ENCODE assay signal across 10 cellular contexts in the genomic region with DNA sequence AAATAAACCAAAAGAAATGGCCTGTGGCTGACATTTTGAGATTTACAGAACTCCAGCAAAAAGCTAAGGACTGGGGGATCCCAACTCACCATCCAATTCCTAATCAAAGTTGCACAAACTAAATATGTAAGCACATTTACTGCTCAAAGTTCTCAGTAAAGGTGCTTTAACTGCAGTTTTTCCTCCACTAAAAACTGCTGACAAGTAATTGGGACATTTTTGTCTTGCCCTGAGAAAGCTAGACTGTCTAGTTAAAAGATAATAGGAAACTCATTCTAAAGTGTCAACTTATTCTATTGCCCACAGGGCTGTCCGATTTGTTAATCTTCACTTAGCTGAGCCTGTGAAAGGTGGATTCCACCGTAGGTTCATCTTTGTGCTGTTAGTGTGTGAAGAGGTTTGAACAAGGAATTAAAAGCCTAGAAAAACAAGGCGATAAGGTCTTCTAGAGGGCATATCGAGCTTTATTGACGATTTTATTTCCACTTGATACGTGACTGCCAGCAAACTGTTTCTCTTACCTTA. TPM values are rescaled to one million over a fixed set of nuclear protein-coding genes. Genes with fewer than 3 reads are reported as not detected.
DNase-seq lines count a peak whose midpoint lies in the region; ATAC-seq and TF ChIP-seq lines count a peak whose summit lies in the region.
"Had no signal": no experiment of that assay in that cellular context is flagged by ENCODE, and none has a peak within 500 bp of the region (broad histone marks: within the 10 kb centered on the region; RNA-seq: fewer than 3 reads in every experiment).

No MANE protein-coding gene starts in this region.

- H2AFZ ChIP-seq in Karpas-422 (ENCODE audit: low read length), result peak overlapping the region; percentile 97

- intact Hi-C loops in dendritic cell treated with granulocyte-macrophage colony-stimulating factor and Interleukin-4, amounts not matched to agents 40 ng/mL and 50 ng/mL, for 4 days (cut with micrococcal nuclease), result loop anchor here (2.0 to 5.0 kb wide), 3 partner anchors 33 to 81 kb away; no protein-coding TSS in a partner anchor
- intact Hi-C loops in natural killer cell (cut with micrococcal nuclease), result loop anchor here (2.0 kb wide), 1 partner anchor 57 kb away; no protein-coding TSS in a partner anchor

- no peak for DNase-seq in Karpas-422
- DNase-seq in natural killer cell, result no peak
- no peak for DNase-seq in WERI-Rb-1
- no peak for DNase-seq in nucleus accumbens (lab: John Stamatoyannopoulos, UW)
- no peak for DNase-seq in DMS79 treated with DMSO at 0.1 percent for 48 hours (lab: John Stamatoyannopoulos, UW)
- DNase-seq: DMS79 had no signal

- no peaks in the 10 kb centered on the region for H3K9me3 Mint-ChIP-seq in dendritic cell treated with granulocyte-macrophage colony-stimulating factor and Interleukin-4, amounts not matched to agents 40 ng/mL and 50 ng/mL, for 4 days
- H3K9me3 Mint-ChIP-seq in natural killer cell, result no peaks in the 10 kb centered on the region

- peak overlapping the region; percentile 98 for H3K27ac Mint-ChIP-seq in dendritic cell treated with granulocyte-macrophage colony-stimulating factor and Interleukin-4, amounts not matched to agents 40 ng/mL and 50 ng/mL, for 4 days
- H3K27ac Mint-ChIP-seq in natural killer cell, result peak overlapping the region; percentile 67 to 74

- H3K27me3 ChIP-seq in BLaER1, result peaks cover 21% of the 10 kb centered on the region
- 0 out of 2 replicates have a peak, but pooled peaks cover 3% of the 10 kb centered on the region for H3K27me3 ChIP-seq in Karpas-422 (ENCODE audit: low read length)
- H3K27me3 ChIP-seq in WERI-Rb-1 (ENCODE audit: insufficient read depth, low read depth, severe bottlenecking), result no peaks in the 10 kb centered on the region

- no peaks in the 10 kb centered on the region for H3K27me3 Mint-ChIP-seq in dendritic cell treated with granulocyte-macrophage colony-stimulating factor and Interleukin-4, amounts not matched to agents 40 ng/mL and 50 ng/mL, for 4 days
- H3K27me3 Mint-ChIP-seq in natural killer cell (ENCODE audit: low read depth in 2 of 2), result no peaks in the 10 kb centered on the region

- H3K36me3 ChIP-seq in BLaER1 (no peaks in the 10 kb centered on the region), Karpas-422 (ENCODE audit: insufficient read depth, low read length) (no peaks in the 10 kb centered on the region), WERI-Rb-1 (no peaks in the 10 kb centered on the region)

- peak in 1 of 3 donors; percentile 18 for ATAC-seq in natural killer cell
- no peak for ATAC-seq in GM19328 (IDR thresholded peaks at IDR 0.05; ENCODE audit: unreplicated experiment)

- no peaks in the 10 kb centered on the region for H3K79me2 ChIP-seq in Karpas-422 (ENCODE audit: low read length)

- peak overlapping the region; percentile 92 for H3K4me3 Mint-ChIP-seq in dendritic cell treated with granulocyte-macrophage colony-stimulating factor and Interleukin-4, amounts not matched to agents 40 ng/mL and 50 ng/mL, for 4 days
- H3K4me3 Mint-ChIP-seq in natural killer cell, result peak overlapping the region; percentile 89

- H3K4me2 ChIP-seq in BLaER1, result peak overlapping the region; percentile 95
- H3K4me2 ChIP-seq in Karpas-422 (ENCODE audit: low read depth, low read length, poor library complexity, severe bottlenecking), result peak overlapping the region; percentile 89

- H3K4me1 Mint-ChIP-seq in dendritic cell treated with granulocyte-macrophage colony-stimulating factor and Interleukin-4, amounts not matched to agents 40 ng/mL and 50 ng/mL, for 4 days (ENCODE audit: low read depth), result peaks cover 28% of the 10 kb centered on the region
- peaks cover 15 to 30% of the 10 kb centered on the region in 2 donors for H3K4me1 Mint-ChIP-seq in natural killer cell

- no peaks in the 10 kb centered on the region for H3K9me2 ChIP-seq in Karpas-422 (replicated peaks; ENCODE audit: insufficient read depth, low read length)

- peaks cover 17% of the 10 kb centered on the region for H3K36me3 Mint-ChIP-seq in dendritic cell treated with granulocyte-macrophage colony-stimulating factor and Interleukin-4, amounts not matched to agents 40 ng/mL and 50 ng/mL, for 4 days (ENCODE audit: low read depth)
- no peaks in the 10 kb centered on the region for H3K36me3 Mint-ChIP-seq in natural killer cell

- peak overlapping the region; percentile 82 for H3K4me3 ChIP-seq in BLaER1
- peak overlapping the region; percentile 74 for H3K4me3 ChIP-seq in Karpas-422 (ENCODE audit: low read length)
- no peak overlapping the region for H3K4me3 ChIP-seq in WERI-Rb-1 (ENCODE audit: low read depth, low read length)

- peak overlapping the region; percentile 77; the same call in 1 of the 2 replicates for H3K9ac ChIP-seq in BLaER1
- peak overlapping the region; percentile 73 for H3K9ac ChIP-seq in Karpas-422 (ENCODE audit: low read length)
- H3K9ac ChIP-seq: GM23248 had no signal

- H3K4me1 ChIP-seq in BLaER1 (peaks cover 7% of the 10 kb centered on the region), Karpas-422 (ENCODE audit: low read length) (peaks cover 18% of the 10 kb centered on the region)

- H3K9me3 ChIP-seq in BLaER1, result no peaks in the 10 kb centered on the region
- no peaks in the 10 kb centered on the region for H3K9me3 ChIP-seq in Karpas-422 (ENCODE audit: low read length)
- H3K9me3 ChIP-seq in WERI-Rb-1 (ENCODE audit: severe bottlenecking), result peaks cover 7% of the 10 kb centered on the region

- no peak overlapping the region for H3K27ac ChIP-seq in BLaER1
- H3K27ac ChIP-seq in Karpas-422 (ENCODE audit: low read length), result no peak overlapping the region
- H3K27ac ChIP-seq in WERI-Rb-1, result no peak overlapping the region
- H3K27ac ChIP-seq: GM23248 had no signal

- H4K20me1 ChIP-seq in BLaER1, result no peaks in the 10 kb centered on the region
- no peaks in the 10 kb centered on the region for H4K20me1 ChIP-seq in Karpas-422 (ENCODE audit: insufficient read depth, low read depth, low read length)

- TF ChIP-seq CTCF in natural killer cell (IDR thresholded peaks at IDR 0.05), result no peak
- TF ChIP-seq CTCF in WERI-Rb-1 (IDR thresholded peaks at IDR 0.05; ENCODE audit: low read depth, low read length), result no peak

RNA-seq across cellular contexts. Expression of gene DOCK8, which starts 1.0 kb away (rescaled TPM):
- 36.5 and 39.1 TPM in 2 replicates for total RNA-seq in Karpas-422 (2014; rRNA removed; shearing (Covaris generic); ENCODE audit: low replicate concordance)
- total RNA-seq in natural killer cell, result 100 to 1,000 TPM; 156 to 211 (median 207) TPM
- total RNA-seq: GM23248 had no signal

RNA-seq across cellular contexts. Expression of gene ZNG1A, which starts 36.8 kb away (rescaled TPM):
- 51.5 and 71.0 TPM in 2 replicates for total RNA-seq in Karpas-422 (2014; rRNA removed; shearing (Covaris generic); ENCODE audit: low replicate concordance)
- total RNA-seq in natural killer cell, result 10 to 100 TPM; 10.3 to 13.6 (median 12.1) TPM
